20 cellular contexts compared by ENCODE assay signal in genomic region chr16:75189638-75190245, GRCh38. TPM values are rescaled to one million over a fixed set of nuclear protein-coding genes. Genes with fewer than 3 reads are reported as not detected.
DNase-seq lines count a peak whose midpoint lies in the region; ATAC-seq and TF ChIP-seq lines count a peak whose summit lies in the region.
"Had no signal": no experiment of that assay in that cellular context is flagged by ENCODE, and none has a peak within 500 bp of the region (broad histone marks: within the 10 kb centered on the region; RNA-seq: fewer than 3 reads in every experiment).

No MANE protein-coding gene starts in this region.

- no peak for TF ChIP-seq CTCF in osteocyte (IDR thresholded peaks at IDR 0.05)

- H3K27ac Mint-ChIP-seq in activated naive CD8-positive, alpha-beta T cell treated with anti-CD3 and anti-CD28 coated beads, Interleukin-2, amount 50 U/mL, for 24 hours: no peak overlapping the region
- H3K27ac Mint-ChIP-seq in activated naive CD8-positive, alpha-beta T cell treated with anti-CD3 and anti-CD28 coated beads for 36 hours: no peak overlapping the region
- no peak overlapping the region for H3K27ac Mint-ChIP-seq in osteocyte (ENCODE audit: unreplicated experiment)
- H3K27ac Mint-ChIP-seq: B cell; CD4-positive, alpha-beta T cell; CD8-positive, alpha-beta memory T cell; GM23338; H9 had no signal

- H3K4me3 Mint-ChIP-seq in activated naive CD8-positive, alpha-beta T cell treated with anti-CD3 and anti-CD28 coated beads, Interleukin-2, amount 50 U/mL, for 24 hours: no peak overlapping the region
- no peak overlapping the region for H3K4me3 Mint-ChIP-seq in activated naive CD8-positive, alpha-beta T cell treated with anti-CD3 and anti-CD28 coated beads for 36 hours
- no peak overlapping the region for H3K4me3 Mint-ChIP-seq in osteocyte (ENCODE audit: unreplicated experiment)
- H3K4me3 Mint-ChIP-seq: B cell; CD4-positive, alpha-beta T cell; CD8-positive, alpha-beta memory T cell; GM23338; H9 had no signal

- H3K9me3 Mint-ChIP-seq in activated naive CD8-positive, alpha-beta T cell treated with anti-CD3 and anti-CD28 coated beads, Interleukin-2, amount 50 U/mL, for 24 hours: no peaks in the 10 kb centered on the region
- no peaks in the 10 kb centered on the region for H3K9me3 Mint-ChIP-seq in activated naive CD8-positive, alpha-beta T cell treated with anti-CD3 and anti-CD28 coated beads for 36 hours
- H3K9me3 Mint-ChIP-seq in osteocyte (ENCODE audit: unreplicated experiment): peaks cover 9% of the 10 kb centered on the region
- H3K9me3 Mint-ChIP-seq: CD4-positive, alpha-beta T cell; CD8-positive, alpha-beta memory T cell; GM23338 had no signal

- peaks cover 10% of the 10 kb centered on the region for H3K27me3 Mint-ChIP-seq in activated naive CD8-positive, alpha-beta T cell treated with anti-CD3 and anti-CD28 coated beads, Interleukin-2, amount 50 U/mL, for 24 hours
- peaks cover 5% of the 10 kb centered on the region for H3K27me3 Mint-ChIP-seq in activated naive CD8-positive, alpha-beta T cell treated with anti-CD3 and anti-CD28 coated beads for 36 hours
- peaks cover 12% of the 10 kb centered on the region for H3K27me3 Mint-ChIP-seq in osteocyte (ENCODE audit: unreplicated experiment)

- peak; percentile 24 for ATAC-seq in activated naive CD8-positive, alpha-beta T cell treated with anti-CD3 and anti-CD28 coated beads, Interleukin-2, amount 50 U/mL, for 24 hours
- ATAC-seq in HG03439 (IDR thresholded peaks at IDR 0.05; ENCODE audit: unreplicated experiment) (no peak), GM21737 (IDR thresholded peaks at IDR 0.05; ENCODE audit: unreplicated experiment) (no peak)
- ATAC-seq: GM12878, GM23338, HCT116 had no signal

- no peaks in the 10 kb centered on the region for H3K4me1 Mint-ChIP-seq in activated naive CD8-positive, alpha-beta T cell treated with anti-CD3 and anti-CD28 coated beads, Interleukin-2, amount 50 U/mL, for 24 hours
- no peaks in the 10 kb centered on the region for H3K4me1 Mint-ChIP-seq in activated naive CD8-positive, alpha-beta T cell treated with anti-CD3 and anti-CD28 coated beads for 36 hours
- peaks cover 3% of the 10 kb centered on the region for H3K4me1 Mint-ChIP-seq in osteocyte (ENCODE audit: unreplicated experiment)
- H3K4me1 Mint-ChIP-seq: B cell; CD8-positive, alpha-beta memory T cell; GM23338 had no signal

- DNase-seq in activated naive CD8-positive, alpha-beta T cell treated with anti-CD3 and anti-CD28 coated beads, Interleukin-2, amount 50 U/mL, for 24 hours: no peak
- DNase-seq in activated naive CD8-positive, alpha-beta T cell treated with anti-CD3 and anti-CD28 coated beads for 36 hours: no peak
- DNase-seq in mesenteric fat pad (ENCODE audit: low spot score) (peak; percentile 78), osteocyte (ENCODE audit: extremely low spot score, unreplicated experiment) (peak; percentile 71), ureter (ENCODE audit: low spot score) (peak; percentile 32), NCI-H2171 treated with DMSO at 0.1 percent for 48 hours (lab: John Stamatoyannopoulos, UW) (no peak)
- DNase-seq: CD4-positive, alpha-beta T cell; CD8-positive, alpha-beta memory T cell; DMS 273 treated with DMSO at 0.1 percent for 48 hours; DMS79; EL; GDM1; H9 had no signal

- H3K36me3 Mint-ChIP-seq in activated naive CD8-positive, alpha-beta T cell treated with anti-CD3 and anti-CD28 coated beads, Interleukin-2, amount 50 U/mL, for 24 hours (ENCODE audit: low read depth): no peaks in the 10 kb centered on the region
- no peaks in the 10 kb centered on the region for H3K36me3 Mint-ChIP-seq in activated naive CD8-positive, alpha-beta T cell treated with anti-CD3 and anti-CD28 coated beads for 36 hours
- no peaks in the 10 kb centered on the region for H3K36me3 Mint-ChIP-seq in osteocyte (ENCODE audit: unreplicated experiment)
- H3K36me3 Mint-ChIP-seq: CD8-positive, alpha-beta memory T cell had no signal

RNA-seq across cellular contexts. Expression of gene CTRB2, which starts 17.2 kb away (rescaled TPM):
- total RNA-seq in activated naive CD8-positive, alpha-beta T cell treated with anti-CD3 and anti-CD28 coated beads for 36 hours: not detected
- total RNA-seq in mesenteric fat pad (4.1 TPM), osteocyte (not detected in 2 replicates), ureter (not detected)
- total RNA-seq: B cell; CD4-positive, alpha-beta T cell; CD8-positive, alpha-beta memory T cell; GM23338; H4; H9 had no signal

RNA-seq across cellular contexts. Expression of gene CTRB1, which starts 29.0 kb away (rescaled TPM):
- not detected for total RNA-seq in activated naive CD8-positive, alpha-beta T cell treated with anti-CD3 and anti-CD28 coated beads for 36 hours
- total RNA-seq in mesenteric fat pad (4.8 TPM), osteocyte (not detected in 2 replicates), ureter (not detected)
- total RNA-seq: B cell; CD4-positive, alpha-beta T cell; CD8-positive, alpha-beta memory T cell; GM23338; H4; H9 had no signal

RNA-seq across cellular contexts. Expression of gene ZFP1, which starts 41.4 kb away (rescaled TPM):
- total RNA-seq in activated naive CD8-positive, alpha-beta T cell treated with anti-CD3 and anti-CD28 coated beads for 36 hours: 10 to 100 TPM; 18.7 to 19.0 TPM
- total RNA-seq in mesenteric fat pad: 6.2 TPM
- total RNA-seq in osteocyte: 16.5 and 17.0 TPM in 2 replicates
- total RNA-seq in ureter: 12.4 TPM

Comparison
In these comparisons a context has a peak if more than half of its experiments do, and no peak if none do; other contexts are left out.
1. DNase-seq: peak in mesenteric fat pad (single experiment), osteocyte (single experiment) and ureter (single experiment); none in activated naive CD8-positive, alpha-beta T cell treated with anti-CD3 and anti-CD28 coated beads, Interleukin-2, amount 50 U/mL, for 24 hours (single experiment), activated naive CD8-positive, alpha-beta T cell treated with anti-CD3 and anti-CD28 coated beads for 36 hours (single experiment) and NCI-H2171 treated with DMSO at 0.1 percent for 48 hours (single experiment).